In genomic region chr11:19907839-19908238, GRCh38 we compare ENCODE assay signal across 1 cellular context.
TF ChIP-seq lines count a peak whose summit lies in the region.

No MANE protein-coding gene starts in this region.

TF ChIP-seq in SK-N-SH treated with all-trans-retinoic acid at 6 μM for 48 hours, 23 proteins besides CTCF, POLR2A, EP300 and RAD21 (continued from another document):
- no peak for TF ChIP-seq POU6F1 (CRISPR knock-in tag; IDR thresholded peaks at IDR 0.05; ENCODE audit: borderline replicate concordance, low read depth)
- TF ChIP-seq ARNTL (CRISPR knock-in tag; IDR thresholded peaks at IDR 0.05; ENCODE audit: borderline replicate concordance, low read depth), result no peak
- no peak for TF ChIP-seq ZC3H10 (CRISPR knock-in tag; IDR thresholded peaks at IDR 0.05)
